Comparison of ENCODE assay signal across 24 cellular contexts in the genomic region with DNA sequence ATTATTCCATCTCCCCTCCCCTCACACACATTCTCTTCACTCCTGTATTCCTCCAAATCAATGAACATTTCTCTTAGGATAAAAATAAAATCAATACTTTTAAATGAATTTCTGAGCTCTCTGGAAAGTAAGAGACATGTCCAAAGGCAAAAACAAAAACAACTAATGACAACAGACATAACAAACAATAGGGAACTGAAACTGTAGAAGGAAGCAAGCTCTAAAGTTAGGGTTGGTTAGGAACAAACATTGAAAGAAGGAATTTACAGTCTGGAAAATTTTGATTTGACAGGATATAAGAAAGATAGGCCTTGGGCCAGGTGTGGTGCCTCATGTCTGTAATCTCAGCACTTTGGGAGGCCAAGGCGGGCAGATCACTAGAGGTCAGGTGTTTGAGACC. TPM values are rescaled to one million over a fixed set of nuclear protein-coding genes. Genes with fewer than 3 reads are reported as not detected.
"Had no signal": no experiment of that assay in that cellular context is flagged by ENCODE, and none has a peak within 500 bp of the region (broad histone marks: within the 10 kb centered on the region; RNA-seq: fewer than 3 reads in every experiment).

No MANE protein-coding gene starts in this region.

- H3K9ac ChIP-seq: neural progenitor cell had no signal

- H3K27me3 ChIP-seq: hepatocyte, neural progenitor cell, ovary, right atrium auricular region, sigmoid colon, stomach, transverse colon had no signal

- H2AFZ ChIP-seq: hepatocyte had no signal

- H3K27ac ChIP-seq: hepatocyte, left ventricle myocardium inferior, lower lobe of right lung, neural progenitor cell, ovary, right atrium auricular region, sigmoid colon, skin epidermis, stomach, thoracic aorta, transverse colon had no signal

- H3K79me2 ChIP-seq: hepatocyte had no signal

- ATAC-seq: left cardiac atrium; lower lobe of right lung; natural killer cell treated with Interleukin-12 subunit alpha and Interleukin-12 subunit beta and Interleukin-15 and Interleukin-18, amount 100 ng/mL, for 72 hours had no signal

- H3K36me3 Mint-ChIP-seq: memory B cell; natural killer cell treated with Interleukin-12 subunit alpha and Interleukin-12 subunit beta and Interleukin-15 and Interleukin-18, amount 100 ng/mL, for 72 hours; neural progenitor cell had no signal

- H3K9me3 Mint-ChIP-seq: memory B cell; natural killer cell treated with Interleukin-12 subunit alpha and Interleukin-12 subunit beta and Interleukin-15 and Interleukin-18, amount 100 ng/mL, for 72 hours; neural progenitor cell had no signal

- H3K4me1 ChIP-seq: lower lobe of right lung, right atrium auricular region, sigmoid colon, stomach, transverse colon had no signal

- DNase-seq: dermis blood vessel endothelial cell; erythroblast; foreskin melanocyte; head of caudate nucleus; kidney; left cardiac atrium; left ventricle myocardium inferior; lower lobe of right lung; midbrain; nucleus accumbens; ovary; sigmoid colon; stimulated activated CD4-positive, alpha-beta T cell treated with anti-CD3 and anti-CD28 coated beads, Interleukin-2, amount 100 ng/mL, for 24 hours; stimulated activated naive CD4-positive, alpha-beta T cell; stomach; substantia nigra; transverse colon had no signal

- H3K4me2 ChIP-seq: hepatocyte, neural progenitor cell had no signal

- H3K9me3 ChIP-seq: left ventricle myocardium inferior, lower lobe of right lung, ovary, right atrium auricular region, sigmoid colon, stomach, thoracic aorta, transverse colon had no signal

- H3K4me3 Mint-ChIP-seq: memory B cell; natural killer cell treated with Interleukin-12 subunit alpha and Interleukin-12 subunit beta and Interleukin-15 and Interleukin-18, amount 100 ng/mL, for 72 hours; neural progenitor cell had no signal

- H3K4me1 Mint-ChIP-seq: memory B cell had no signal

- H3K36me3 ChIP-seq: left ventricle myocardium inferior, lower lobe of right lung, neural progenitor cell, ovary, right atrium auricular region, sigmoid colon, stomach, thoracic aorta, transverse colon had no signal

- H3K27ac Mint-ChIP-seq: memory B cell; natural killer cell treated with Interleukin-12 subunit alpha and Interleukin-12 subunit beta and Interleukin-15 and Interleukin-18, amount 100 ng/mL, for 72 hours; neural progenitor cell had no signal

- H3K4me3 ChIP-seq: hepatocyte, left ventricle myocardium inferior, lower lobe of right lung, neural progenitor cell, ovary, right atrium auricular region, sigmoid colon, skin epidermis, stomach, thoracic aorta, transverse colon had no signal

RNA-seq across cellular contexts. Expression of a gene that starts 17.5 kb away (rescaled TPM):
- total RNA-seq: natural killer cell treated with Interleukin-12 subunit alpha and Interleukin-12 subunit beta and Interleukin-15 and Interleukin-18, amount 100 ng/mL, for 72 hours had no signal
